8 cellular contexts compared by ENCODE assay signal in the genomic region with DNA sequence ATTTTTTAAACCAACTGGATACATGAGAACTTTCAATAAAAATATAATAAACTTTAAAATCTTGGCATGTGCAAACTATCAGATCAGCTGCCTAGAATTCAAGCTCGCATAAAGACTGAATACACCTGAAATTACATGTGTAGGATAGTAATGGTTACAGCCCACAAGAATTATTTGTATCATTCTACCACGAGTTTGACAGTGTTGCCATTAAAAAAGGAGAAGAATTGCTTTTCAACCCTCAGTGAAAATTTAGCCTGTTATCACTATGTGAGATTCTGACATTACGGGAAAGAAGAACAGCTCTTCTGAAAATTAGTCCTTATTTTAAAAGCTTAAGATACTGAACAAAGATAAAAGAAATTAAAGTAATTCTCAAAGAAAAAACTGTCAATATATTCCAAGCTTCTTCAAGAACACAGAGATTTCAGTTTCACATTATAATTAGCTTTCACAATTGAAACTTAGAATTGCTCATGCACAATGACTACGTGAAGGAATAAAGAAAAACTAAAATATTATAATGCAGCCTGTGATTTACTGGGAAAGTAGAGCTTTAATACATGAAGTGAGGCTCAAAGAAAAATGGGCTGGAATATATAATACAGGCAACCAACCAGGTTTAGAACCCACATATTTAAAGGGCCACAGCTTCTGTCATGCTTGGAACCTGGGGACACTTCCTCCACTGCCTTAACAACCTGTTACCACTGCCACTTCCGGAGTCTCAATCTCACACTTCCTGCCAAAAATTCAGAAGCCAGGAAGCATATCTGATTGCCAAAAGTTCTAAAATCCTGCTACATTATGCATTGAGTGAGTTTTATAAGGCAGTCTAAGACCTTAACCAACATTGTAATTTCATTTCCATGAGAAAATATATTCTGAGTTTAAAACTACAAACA. TPM values are rescaled to one million over a fixed set of nuclear protein-coding genes. Genes with fewer than 3 reads are reported as not detected.
DNase-seq lines count a peak whose midpoint lies in the region; ATAC-seq and TF ChIP-seq lines count a peak whose summit lies in the region.

No MANE protein-coding gene starts in this region.

- H3K4me3 Mint-ChIP-seq in nephron progenitor cell, result no peak overlapping the region

- no peaks in the 10 kb centered on the region for H3K9me2 ChIP-seq in MM.1S (replicated peaks; ENCODE audit: insufficient read depth, low read length)

- peak overlapping the region; percentile 72 for H3K4me2 ChIP-seq in MM.1S (ENCODE audit: low read depth, low read length)

- no peaks in the 10 kb centered on the region for H3K27me3 Mint-ChIP-seq in nephron progenitor cell (ENCODE audit: low read depth, poor library complexity)

- no peak for TF ChIP-seq CTCF in MM.1S (IDR thresholded peaks at IDR 0.05; ENCODE audit: low read length)
- no peak for TF ChIP-seq CTCF in nephron progenitor cell (IDR thresholded peaks at IDR 0.05)

- H3F3A ChIP-seq in MM.1S (ENCODE audit: insufficient read depth, low read length), result peaks cover 13% of the 10 kb centered on the region

- DNase-seq in MM.1S (peak; percentile 79), NCI-H526 (lab: John Stamatoyannopoulos, UW) (no peak), SJCRH30 (no peak), DMS153 treated with DMSO at 0.1 percent for 48 hours (lab: John Stamatoyannopoulos, UW; ENCODE audit: unreplicated experiment) (no peak), nephron progenitor cell (no peak)

- peaks cover 5% of the 10 kb centered on the region for H3K4me1 Mint-ChIP-seq in nephron progenitor cell

- H3K27ac ChIP-seq in MM.1S (ENCODE audit: low read length), result peak overlapping the region; percentile 61; the same call in 1 of the 2 replicates
- H3K27ac ChIP-seq in SJCRH30, result no peak overlapping the region

- no peaks in the 10 kb centered on the region for H4K20me1 ChIP-seq in MM.1S (ENCODE audit: insufficient read depth, low read length)

- ATAC-seq in GM18858 (IDR thresholded peaks at IDR 0.05; ENCODE audit: unreplicated experiment), result peak; percentile 87
- ATAC-seq in GM21786 (IDR thresholded peaks at IDR 0.05; ENCODE audit: unreplicated experiment), result peak; percentile 93
- ATAC-seq in esophagus mucosa, result peak; percentile 37

- H3K4me3 ChIP-seq in MM.1S (ENCODE audit: low read length) (peak overlapping the region; percentile 26), SJCRH30 (no peak overlapping the region)

- no peaks in the 10 kb centered on the region for H3K9me3 Mint-ChIP-seq in nephron progenitor cell

- no peaks in the 10 kb centered on the region for H3K36me3 Mint-ChIP-seq in nephron progenitor cell (ENCODE audit: low read depth)

- H3K9me3 ChIP-seq in MM.1S (replicated peaks; ENCODE audit: insufficient read depth, low read length) (no peaks in the 10 kb centered on the region), SJCRH30 (replicated peaks) (no peaks in the 10 kb centered on the region)

- H3K4me1 ChIP-seq in MM.1S (ENCODE audit: low read length) (peaks cover 20% of the 10 kb centered on the region), SJCRH30 (peaks cover 4% of the 10 kb centered on the region)

- H3K36me3 ChIP-seq in MM.1S (replicated peaks; ENCODE audit: insufficient read depth, low read length) (no peaks in the 10 kb centered on the region), SJCRH30 (no peaks in the 10 kb centered on the region)

- H3K9ac ChIP-seq in MM.1S (ENCODE audit: low read length), result peak overlapping the region; percentile 11; the same call in 1 of the 2 replicates

- H2AFZ ChIP-seq in MM.1S (ENCODE audit: low read length), result peak overlapping the region; percentile 64

- no peaks in the 10 kb centered on the region for H3K79me2 ChIP-seq in MM.1S (ENCODE audit: low read length)

- H3K27ac Mint-ChIP-seq in nephron progenitor cell, result no peak overlapping the region

- no peaks in the 10 kb centered on the region for H3K27me3 ChIP-seq in MM.1S (replicated peaks; ENCODE audit: insufficient read depth, low read length)
- H3K27me3 ChIP-seq in SJCRH30, result no peaks in the 10 kb centered on the region

RNA-seq across cellular contexts. Expression of gene TPK1, which starts 23.2 kb away (rescaled TPM):
- 2.0 TPM for total RNA-seq in esophagus mucosa
- 2.4 and 3.1 TPM in 2 replicates for total RNA-seq in SJCRH30 (2014; rRNA removed; shearing (Covaris generic))

Comparison
In these comparisons a context has a peak if more than half of its experiments do, and no peak if none do; other contexts are left out.
1. ATAC-seq: peak in every context shown above with its lines; median percentile 93 in GM21786; 87 in GM18858; 37 in esophagus mucosa.